9 cellular contexts compared by ENCODE assay signal in the genomic region with DNA sequence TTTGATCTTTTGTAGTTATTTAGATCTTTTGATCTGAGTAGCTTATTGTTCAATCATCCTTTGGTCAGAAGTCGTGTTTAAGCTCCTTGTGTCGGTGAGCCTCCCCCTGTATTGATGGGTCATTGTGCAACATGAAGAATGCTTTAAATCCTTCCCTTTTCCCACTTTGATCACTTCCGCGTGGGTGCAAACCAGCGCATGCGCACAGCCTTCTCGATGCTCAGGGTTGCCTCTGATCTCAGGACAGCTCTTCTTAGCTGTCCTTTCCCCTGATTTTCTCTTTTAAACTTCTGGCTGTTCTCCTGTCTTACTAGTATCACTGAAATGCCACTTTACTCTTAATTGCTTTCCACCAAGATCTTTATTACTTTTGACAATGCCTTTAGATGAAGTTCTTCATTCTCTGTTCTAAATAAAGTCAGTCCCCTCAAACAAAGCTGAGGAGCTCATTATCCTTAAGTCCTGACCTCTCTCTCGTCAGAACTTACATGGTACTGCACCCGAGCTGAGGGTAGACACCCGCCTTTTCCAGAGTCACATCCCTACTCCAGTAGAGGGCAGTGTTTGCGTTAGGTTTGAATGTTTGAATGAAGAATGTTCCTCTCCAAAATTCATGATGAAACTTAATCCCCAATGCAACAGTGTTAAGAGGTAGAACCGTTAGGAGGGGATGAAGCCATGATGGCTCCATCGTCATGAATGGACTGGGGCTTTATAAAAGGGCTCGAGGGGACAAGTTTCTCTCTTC.
DNase-seq lines count a peak whose midpoint lies in the region; ATAC-seq, FAIRE-seq and TF ChIP-seq lines count a peak whose summit lies in the region.
"Had no signal": no experiment of that assay in that cellular context is flagged by ENCODE, and none has a peak within 500 bp of the region (broad histone marks: within the 10 kb centered on the region; RNA-seq: fewer than 3 reads in every experiment).

No MANE protein-coding gene starts in this region.

- intact Hi-C loops in HepG2 (cut with micrococcal nuclease; ENCODE audit: unreplicated experiment) (no loop called here), OCI-LY7 (cut with micrococcal nuclease; ENCODE audit: unreplicated experiment) (no loop called here), left ventricle myocardium superior (cut with micrococcal nuclease) (loop anchor here (10.0 kb wide), 1 partner anchor 293 kb away; no protein-coding TSS in a partner anchor)

- BruUV-seq in HepG2 (replicated peaks; lab: Mats Ljungman, UMichigan) (no TSS peak), OCI-LY7 (replicated peaks; lab: Mats Ljungman, UMichigan) (no TSS peak)

- H3K36me3 ChIP-seq in liver (ENCODE audit: control insufficient read depth in 4 of 4, insufficient read depth in 3 of 4, low read depth in 1 of 4, low read length in 3 of 4) (no peaks in the 10 kb centered on the region), HepG2 (replicated peaks in 1 of 2; ENCODE audit: control insufficient read depth in 1 of 2, insufficient read depth in 2 of 2, low read length in 2 of 2) (no peaks in the 10 kb centered on the region), OCI-LY7 (ENCODE audit: insufficient read depth, low read length) (no peaks in the 10 kb centered on the region)
- H3K36me3 ChIP-seq: suprapubic skin had no signal

- no peaks in the 10 kb centered on the region for H4K20me1 ChIP-seq in HepG2 (ENCODE audit: insufficient read depth, low read length)
- H4K20me1 ChIP-seq in OCI-LY7 (ENCODE audit: insufficient read depth, low read length): no peaks in the 10 kb centered on the region

- FAIRE-seq in HepG2 (lab: Jason Lieb, UNC): no peak

- H3K27ac Mint-ChIP-seq in activated CD8-positive, alpha-beta memory T cell treated with anti-CD3 and anti-CD28 coated beads, Interleukin-2, amount 10 ng/mL, durations not matched to agents 7 days and 5 days: no peak overlapping the region

- in situ Hi-C loops in HepG2 (cut with HindIII; ENCODE audit: extremely low pct_ligation_motif_present, low pct_unique_long_range_greater_than_20kb): no loop called here

- H3K4me3 ChIP-seq in liver (ENCODE audit: low read depth in 1 of 3, low read length in 3 of 3) (no peak overlapping the region), HepG2 (replicated peaks in 1 of 3; ENCODE audit: insufficient read depth in 1 of 3, low read depth in 2 of 3, low read length in 3 of 3) (no peak overlapping the region), OCI-LY7 (ENCODE audit: low read depth, low read length, poor library complexity, severe bottlenecking) (no peak overlapping the region)
- H3K4me3 ChIP-seq: suprapubic skin had no signal

- H3K27me3 ChIP-seq in liver (ENCODE audit: control insufficient read depth in 4 of 4, insufficient read depth in 4 of 4, low read length in 3 of 4): no peaks in the 10 kb centered on the region
- H3K27me3 ChIP-seq in HepG2 (ENCODE audit: control insufficient read depth in 1 of 2, insufficient read depth in 2 of 2, low read length in 2 of 2): no peaks in the 10 kb centered on the region
- H3K27me3 ChIP-seq: suprapubic skin had no signal

- H2AFZ ChIP-seq in HepG2 (ENCODE audit: low read length) (no peak overlapping the region), OCI-LY7 (ENCODE audit: low read length) (no peak overlapping the region)

- 48% methylated on average over 14 of the region's 14 CpGs for WGBS in liver
- 20% methylated on average over 14 of the region's 14 CpGs for WGBS in HepG2 (ENCODE audit: low lambda C conversion rate)

- no peak for TF ChIP-seq EP300 in HepG2 (IDR thresholded peaks at IDR 0.05; ENCODE audit: low read depth in 2 of 2, low read length in 2 of 2)
- TF ChIP-seq EP300 in HepG2 (CRISPR knock-in tag; IDR thresholded peaks at IDR 0.05; ENCODE audit: borderline replicate concordance): no peak

- TF ChIP-seq CTCF in liver (IDR thresholded peaks at IDR 0.05; ENCODE audit: low read depth, low read length, missing input control): peak; percentile 30
- TF ChIP-seq CTCF in HepG2 (CRISPR knock-in tag; IDR thresholded peaks at IDR 0.05): no peak
- TF ChIP-seq CTCF in OCI-LY7 (conservative IDR thresholded peaks at IDR 0.05; ENCODE audit: low read length): peak; percentile 69

- no peaks in the 10 kb centered on the region for H3K36me3 Mint-ChIP-seq in activated CD8-positive, alpha-beta memory T cell treated with anti-CD3 and anti-CD28 coated beads, Interleukin-2, amount 10 ng/mL, durations not matched to agents 7 days and 5 days

- peaks cover 7% of the 10 kb centered on the region for H3K9me3 Mint-ChIP-seq in activated CD8-positive, alpha-beta memory T cell treated with anti-CD3 and anti-CD28 coated beads, Interleukin-2, amount 10 ng/mL, durations not matched to agents 7 days and 5 days (ENCODE audit: low read depth)

- no peak overlapping the region for H3K4me2 ChIP-seq in HepG2 (ENCODE audit: low read depth, low read length)
- no peak overlapping the region for H3K4me2 ChIP-seq in OCI-LY7 (ENCODE audit: low read length)

- POLR2A ChIA-PET in HepG2 (lab: Yijun Ruan, JAX): no interaction called here
- POLR2A ChIA-PET in OCI-LY7 (lab: Charles Lee): interaction anchor here (0.5 to 0.8 kb wide), 2 partner anchors 15 to 19 kb away, joined by 3 read pairs; no protein-coding TSS in a partner anchor

- H3K79me2 ChIP-seq in HepG2 (ENCODE audit: insufficient read depth, low read length) (no peaks in the 10 kb centered on the region), OCI-LY7 (ENCODE audit: insufficient read depth, low read depth, low read length) (no peaks in the 10 kb centered on the region)

- no peaks in the 10 kb centered on the region for H3K27me3 Mint-ChIP-seq in activated CD8-positive, alpha-beta memory T cell treated with anti-CD3 and anti-CD28 coated beads, Interleukin-2, amount 10 ng/mL, durations not matched to agents 7 days and 5 days

- no peaks in the 10 kb centered on the region for H3K9me2 ChIP-seq in OCI-LY7 (ENCODE audit: insufficient read depth, low read length)

- H3K9me3 ChIP-seq in liver (ENCODE audit: control insufficient read depth in 4 of 4, low read length in 3 of 4) (no peaks in the 10 kb centered on the region), HepG2 (ENCODE audit: low read length) (peaks cover 76% of the 10 kb centered on the region), OCI-LY7 (ENCODE audit: low read length) (no peaks in the 10 kb centered on the region)
- H3K9me3 ChIP-seq: suprapubic skin had no signal

- H3K9ac ChIP-seq in liver (ENCODE audit: low read depth in 1 of 2, low read length in 2 of 2): no peak overlapping the region
- H3K9ac ChIP-seq in HepG2 (ENCODE audit: insufficient read depth, low read depth, low read length): no peak overlapping the region

- no peaks in the 10 kb centered on the region for H3K4me1 Mint-ChIP-seq in activated CD8-positive, alpha-beta memory T cell treated with anti-CD3 and anti-CD28 coated beads, Interleukin-2, amount 10 ng/mL, durations not matched to agents 7 days and 5 days

- H3K4me1 ChIP-seq in liver (ENCODE audit: control insufficient read depth in 4 of 4, insufficient read depth in 4 of 4, low read length in 3 of 4) (no peaks in the 10 kb centered on the region), HepG2 (ENCODE audit: insufficient read depth, low read length) (no peaks in the 10 kb centered on the region), OCI-LY7 (ENCODE audit: insufficient read depth, low read length, poor library complexity, severe bottlenecking) (no peaks in the 10 kb centered on the region)
- H3K4me1 ChIP-seq: suprapubic skin had no signal

- DNase-seq in HepG2 (ENCODE audit: low spot score) (no peak), OCI-LY7 (ENCODE audit: low spot score) (peak; percentile 14), left ventricle myocardium superior (no peak), HuH-7.5 (ENCODE audit: low spot score) (no peak), middle frontal gyrus (ENCODE audit: extremely low spot score, low spot score) (no peak)
- no peak for DNase-seq in activated CD8-positive, alpha-beta memory T cell treated with anti-CD3 and anti-CD28 coated beads, Interleukin-2, amount 10 ng/mL, durations not matched to agents 7 days and 5 days

- H3K4me3 Mint-ChIP-seq in activated CD8-positive, alpha-beta memory T cell treated with anti-CD3 and anti-CD28 coated beads, Interleukin-2, amount 10 ng/mL, durations not matched to agents 7 days and 5 days: no peak overlapping the region

- CTCF ChIA-PET in HepG2 (lab: Yijun Ruan, JAX; ENCODE audit: low intra/inter-chr PET ratio, low total read pairs): no interaction called here
- CTCF ChIA-PET in OCI-LY7 (lab: Charles Lee; ENCODE audit: unreplicated experiment): interaction anchor here (0.5 kb wide), 1 partner anchor 133 kb away, joined by 3 read pairs; no protein-coding TSS in a partner anchor
- CTCF ChIA-PET in activated CD8-positive, alpha-beta memory T cell treated with anti-CD3 and anti-CD28 coated beads, Interleukin-2, amount 10 ng/mL, durations not matched to agents 7 days and 5 days (lab: Charles Lee): no interaction called here

- H3K27ac ChIP-seq in liver (ENCODE audit: low read depth in 1 of 2, low read length in 2 of 2): no peak overlapping the region
- no peak overlapping the region for H3K27ac ChIP-seq in HepG2 (ENCODE audit: extremely low read length, insufficient read depth, low read length)
- no peak overlapping the region for H3K27ac ChIP-seq in OCI-LY7 (ENCODE audit: low read depth, low read length, poor library complexity, severe bottlenecking)
- H3K27ac ChIP-seq: suprapubic skin had no signal

- TF ChIP-seq POLR2A in HepG2 (IDR thresholded peaks at IDR 0.05; ENCODE audit: insufficient read depth in 1 of 2, low read depth in 2 of 2, low read length in 2 of 2): no peak

- TF ChIP-seq RAD21 in liver (IDR thresholded peaks at IDR 0.05) (peak; percentile 55 to 66), HepG2 (CRISPR knock-in tag; IDR thresholded peaks at IDR 0.05) (no peak)

- ATAC-seq in HepG2: no peak
- peak; percentile 48 for ATAC-seq in left ventricle myocardium superior
- no peak for ATAC-seq in activated CD8-positive, alpha-beta memory T cell treated with anti-CD3 and anti-CD28 coated beads, Interleukin-2, amount 10 ng/mL, durations not matched to agents 7 days and 5 days
- no peak for ATAC-seq in HG02623 (IDR thresholded peaks at IDR 0.05; ENCODE audit: unreplicated experiment)

TF ChIP-seq in liver, 16 proteins besides CTCF, POLR2A, EP300 and RAD21 (continues in another document):
- no peak for TF ChIP-seq GABPA (IDR thresholded peaks at IDR 0.05 in 1 of 2, conservative IDR thresholded peaks at IDR 0.05 in 1 of 2)
- TF ChIP-seq, protein P1, sequence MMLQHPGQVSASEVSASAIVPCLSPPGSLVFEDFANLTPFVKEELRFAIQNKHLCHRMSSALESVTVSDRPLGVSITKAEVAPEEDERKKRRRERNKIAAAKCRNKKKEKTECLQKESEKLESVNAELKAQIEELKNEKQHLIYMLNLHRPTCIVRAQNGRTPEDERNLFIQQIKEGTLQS (IDR thresholded peaks at IDR 0.05): no peak

TF ChIP-seq in HepG2, 621 proteins besides CTCF, POLR2A, EP300 and RAD21 (continues in another document):
- TF ChIP-seq HNF4A (CRISPR knock-in tag; IDR thresholded peaks at IDR 0.05) (no peak), AGO1 (IDR thresholded peaks at IDR 0.05; ENCODE audit: low read depth, low read length, poor library complexity, severe bottlenecking) (no peak), ZNF556 (CRISPR knock-in tag; IDR thresholded peaks at IDR 0.05; ENCODE audit: borderline replicate concordance) (no peak), KMT2A (CRISPR knock-in tag; IDR thresholded peaks at IDR 0.05) (no peak), GTF2F1 (IDR thresholded peaks at IDR 0.05; ENCODE audit: low read length) (no peak), MYNN (CRISPR knock-in tag; IDR thresholded peaks at IDR 0.05; ENCODE audit: low read depth) (no peak)
